15 cellular contexts compared by ENCODE assay signal in genomic region chr3:54999801-55000200, GRCh38.
DNase-seq lines count a peak whose midpoint lies in the region; ATAC-seq lines count a peak whose summit lies in the region.
"Had no signal": no experiment of that assay in that cellular context is flagged by ENCODE, and none has a peak within 500 bp of the region (broad histone marks: within the 10 kb centered on the region; RNA-seq: fewer than 3 reads in every experiment).

No MANE protein-coding gene starts in this region.

- H3K27ac ChIP-seq in mesodermal cell (ENCODE audit: low read depth, low read length, severe bottlenecking): peak overlapping the region; percentile 95
- H3K27ac ChIP-seq: adrenal gland, HL-60, SK-N-MC had no signal

- H3K9ac ChIP-seq in adipocyte (ENCODE audit: low read length): no peak overlapping the region

- H3K9me3 ChIP-seq in adipocyte (ENCODE audit: control insufficient read depth, low read length) (no peaks in the 10 kb centered on the region), mesodermal cell (ENCODE audit: control insufficient read depth, low read length) (no peaks in the 10 kb centered on the region)
- H3K9me3 ChIP-seq: adrenal gland, mucosa of descending colon had no signal

- H3K4me3 ChIP-seq in adipocyte (ENCODE audit: low read length): no peak overlapping the region
- no peak overlapping the region for H3K4me3 ChIP-seq in mesodermal cell (ENCODE audit: extremely low read depth, insufficient read depth, low read length, poor library complexity, severe bottlenecking)
- H3K4me3 ChIP-seq: adrenal gland, GM12878, mucosa of descending colon, SK-N-MC had no signal

- peaks cover 2% of the 10 kb centered on the region for H3K27me3 ChIP-seq in adipocyte (replicated peaks; ENCODE audit: control insufficient read depth, insufficient read depth, low read length)
- H3K27me3 ChIP-seq: adrenal gland had no signal

- no peaks in the 10 kb centered on the region for H3K36me3 ChIP-seq in adipocyte (ENCODE audit: control insufficient read depth, insufficient read depth, low read length, severe bottlenecking)
- H3K36me3 ChIP-seq in mesodermal cell (ENCODE audit: control insufficient read depth, insufficient read depth, low read length): no peaks in the 10 kb centered on the region
- H3K36me3 ChIP-seq: adrenal gland had no signal

- no peak for ATAC-seq in GM18498 (IDR thresholded peaks at IDR 0.05; ENCODE audit: unreplicated experiment)
- ATAC-seq: GM12878 had no signal

- H3K4me1 ChIP-seq in adipocyte (ENCODE audit: control insufficient read depth, insufficient read depth, low read length) (peaks cover 20% of the 10 kb centered on the region), mesodermal cell (ENCODE audit: control insufficient read depth, insufficient read depth, low read length, poor library complexity, severe bottlenecking) (peaks cover 28% of the 10 kb centered on the region)

- DNase-seq in Daoy (ENCODE audit: low read depth) (peak; percentile 80), M059J (ENCODE audit: low read depth) (peak; percentile 67), adipocyte (ENCODE audit: low read depth) (peak; percentile 34), SIG-M5 treated with dmso at 0.1 percent for 504 hours (lab: John Stamatoyannopoulos, UW; ENCODE audit: unreplicated experiment) (no peak), midbrain (lab: John Stamatoyannopoulos, UW) (no peak), NCI-H128 (lab: John Stamatoyannopoulos, UW; ENCODE audit: unreplicated experiment) (no peak)
- DNase-seq: activated B cell treated with CpG ODN at 0.5 μM for 24 hours, DND-41 had no signal

- WGBS in mesodermal cell (ENCODE audit: insufficient coverage in 2 of 2), 2 experiments: no CpG with 5 or more reads among the region's 2 CpGs

Comparison
In these comparisons a context has a peak if more than half of its experiments do, and no peak if none do; other contexts are left out.
1. DNase-seq: peak in Daoy (single experiment), M059J (single experiment) and adipocyte (single experiment); none in SIG-M5 treated with dmso at 0.1 percent for 504 hours (single experiment), midbrain (single experiment) and NCI-H128 (single experiment).